Comparison of ENCODE assay signal across 8 cellular contexts in genomic region chrX:39907964-39908616, GRCh38.
DNase-seq lines count a peak whose midpoint lies in the region; ATAC-seq and TF ChIP-seq lines count a peak whose summit lies in the region.

No MANE protein-coding gene starts in this region.

- no peaks in the 10 kb centered on the region for H3K9me3 ChIP-seq in left lung
- no peaks in the 10 kb centered on the region for H3K9me3 ChIP-seq in uterus

- in situ Hi-C loops in brain microvascular endothelial cell (cut with HindIII; ENCODE audit: low pct_ligation_motif_present, low sequenced_read_pairs): loop anchor here (25.0 kb wide), 1 partner anchor 96 kb away; no protein-coding TSS in a partner anchor

- no peaks in the 10 kb centered on the region for H3K9me3 Mint-ChIP-seq in activated T-cell treated with anti-CD3 and anti-CD28 coated beads, Interleukin-2, amount 50 U/mL, for 4 hours
- no peaks in the 10 kb centered on the region for H3K9me3 Mint-ChIP-seq in activated CD4-positive, alpha-beta memory T cell treated with anti-CD3 and anti-CD28 coated beads, Interleukin-2, amount 10 ng/mL, durations not matched to agents 7 days and 5 days

- no peaks in the 10 kb centered on the region for H3K36me3 Mint-ChIP-seq in activated T-cell treated with anti-CD3 and anti-CD28 coated beads, Interleukin-2, amount 50 U/mL, for 4 hours (ENCODE audit: insufficient read depth)
- no peaks in the 10 kb centered on the region for H3K36me3 Mint-ChIP-seq in activated CD4-positive, alpha-beta memory T cell treated with anti-CD3 and anti-CD28 coated beads, Interleukin-2, amount 10 ng/mL, durations not matched to agents 7 days and 5 days (ENCODE audit: low read depth)

- no peak for DNase-seq in activated T-cell treated with anti-CD3 and anti-CD28 coated beads, Interleukin-2, amount 50 U/mL, for 4 hours
- DNase-seq in activated T-cell treated with anti-CD3 and anti-CD28 coated beads, Interleukin-2, amount 50 U/mL, for 1 hour: no peak
- peak; percentile 90 for DNase-seq in brain microvascular endothelial cell
- peak; percentile 70 to 85 for DNase-seq in left lung
- peak; percentile 60 to 63 for DNase-seq in uterus
- no peak for DNase-seq in activated CD4-positive, alpha-beta memory T cell treated with anti-CD3 and anti-CD28 coated beads, Interleukin-2, amount 10 ng/mL, durations not matched to agents 7 days and 5 days

- H3K27ac ChIP-seq in brain microvascular endothelial cell: peak overlapping the region; percentile 83
- H3K27ac ChIP-seq in left lung: peak overlapping the region in 1 of 2 donors; percentile 37
- H3K27ac ChIP-seq in uterus: no peak overlapping the region

- H3K27me3 ChIP-seq in brain microvascular endothelial cell (replicated peaks) (no peaks in the 10 kb centered on the region), left lung (no peaks in the 10 kb centered on the region), uterus (no peaks in the 10 kb centered on the region)

- peaks cover 6% of the 10 kb centered on the region for H3K4me1 Mint-ChIP-seq in activated T-cell treated with anti-CD3 and anti-CD28 coated beads, Interleukin-2, amount 50 U/mL, for 4 hours (ENCODE audit: low read depth)
- H3K4me1 Mint-ChIP-seq in activated CD4-positive, alpha-beta memory T cell treated with anti-CD3 and anti-CD28 coated beads, Interleukin-2, amount 10 ng/mL, durations not matched to agents 7 days and 5 days: peaks cover 8% of the 10 kb centered on the region

- POLR2A ChIA-PET in activated CD4-positive, alpha-beta memory T cell treated with anti-CD3 and anti-CD28 coated beads, Interleukin-2, amount 10 ng/mL, durations not matched to agents 7 days and 5 days (lab: Charles Lee): no interaction called here

- TF ChIP-seq CTCF in brain microvascular endothelial cell (IDR thresholded peaks at IDR 0.05; ENCODE audit: low read depth, low read length, missing control alignments) (no peak), left lung (IDR thresholded peaks at IDR 0.05) (no peak), uterus (IDR thresholded peaks at IDR 0.05) (no peak)

- no peak overlapping the region for H3K4me3 ChIP-seq in brain microvascular endothelial cell (ENCODE audit: low read depth, low read length)
- no peak overlapping the region for H3K4me3 ChIP-seq in left lung
- no peak overlapping the region for H3K4me3 ChIP-seq in uterus

- no peak overlapping the region for H3K4me3 Mint-ChIP-seq in activated T-cell treated with anti-CD3 and anti-CD28 coated beads, Interleukin-2, amount 50 U/mL, for 4 hours
- H3K4me3 Mint-ChIP-seq in activated CD4-positive, alpha-beta memory T cell treated with anti-CD3 and anti-CD28 coated beads, Interleukin-2, amount 10 ng/mL, durations not matched to agents 7 days and 5 days: no peak overlapping the region

- no peaks in the 10 kb centered on the region for H3K27me3 Mint-ChIP-seq in activated T-cell treated with anti-CD3 and anti-CD28 coated beads, Interleukin-2, amount 50 U/mL, for 4 hours (ENCODE audit: low read depth)
- H3K27me3 Mint-ChIP-seq in activated CD4-positive, alpha-beta memory T cell treated with anti-CD3 and anti-CD28 coated beads, Interleukin-2, amount 10 ng/mL, durations not matched to agents 7 days and 5 days: no peaks in the 10 kb centered on the region

- no peak overlapping the region for H3K27ac Mint-ChIP-seq in activated CD4-positive, alpha-beta memory T cell treated with anti-CD3 and anti-CD28 coated beads, Interleukin-2, amount 10 ng/mL, durations not matched to agents 7 days and 5 days

- peaks cover 0 to 16% of the 10 kb centered on the region in 2 donors for H3K4me1 ChIP-seq in left lung
- H3K4me1 ChIP-seq in uterus: no peaks in the 10 kb centered on the region

- no peak for TF ChIP-seq POLR2A in uterus (IDR thresholded peaks at IDR 0.05)

- ATAC-seq in activated T-cell treated with anti-CD3 and anti-CD28 coated beads, Interleukin-2, amount 50 U/mL, for 4 hours: peak; percentile 34 to 39
- peak; percentile 90 for ATAC-seq in left lung
- ATAC-seq in GM18519 (IDR thresholded peaks at IDR 0.05; ENCODE audit: low FRiP score, unreplicated experiment): no peak
- no peak for ATAC-seq in GM21423 (IDR thresholded peaks at IDR 0.05; ENCODE audit: unreplicated experiment)

- CTCF ChIA-PET in activated CD4-positive, alpha-beta memory T cell treated with anti-CD3 and anti-CD28 coated beads, Interleukin-2, amount 10 ng/mL, durations not matched to agents 7 days and 5 days (lab: Charles Lee): no interaction called here

- intact Hi-C loops in left lung (cut with DNase I): no loop called here
- intact Hi-C loops in uterus (cut with DNase I; ENCODE audit: low total_unique reads): no loop called here

- H3K36me3 ChIP-seq in brain microvascular endothelial cell (replicated peaks): no peaks in the 10 kb centered on the region
- H3K36me3 ChIP-seq in left lung: no peaks in the 10 kb centered on the region
- no peaks in the 10 kb centered on the region for H3K36me3 ChIP-seq in uterus

Comparison
In these comparisons a context has a peak if more than half of its experiments do, and no peak if none do; other contexts are left out.
1. ATAC-seq: peak in activated T-cell treated with anti-CD3 and anti-CD28 coated beads, Interleukin-2, amount 50 U/mL, for 4 hours (2 of 2) and left lung (single experiment); none in GM18519 (single experiment) and GM21423 (single experiment).
2. DNase-seq: peak in brain microvascular endothelial cell (single experiment), left lung (2 of 2) and uterus (2 of 2); none in activated T-cell treated with anti-CD3 and anti-CD28 coated beads, Interleukin-2, amount 50 U/mL, for 4 hours (single experiment), activated T-cell treated with anti-CD3 and anti-CD28 coated beads, Interleukin-2, amount 50 U/mL, for 1 hour (single experiment) and activated CD4-positive, alpha-beta memory T cell treated with anti-CD3 and anti-CD28 coated beads, Interleukin-2, amount 10 ng/mL, durations not matched to agents 7 days and 5 days (single experiment).